ENCODE assay signal across 19 cellular contexts in genomic region chr5:36125868-36126267, GRCh38. TPM values are rescaled to one million over a fixed set of nuclear protein-coding genes. Genes with fewer than 3 reads are reported as not detected.
"Had no signal": no experiment of that assay in that cellular context is flagged by ENCODE, and none has a peak within 500 bp of the region (broad histone marks: within the 10 kb centered on the region; RNA-seq: fewer than 3 reads in every experiment).

No MANE protein-coding gene starts in this region.

- H3K9ac ChIP-seq: neural progenitor cell, SK-N-SH had no signal

- H3K4me3 ChIP-seq: dorsolateral prefrontal cortex, hepatocyte, neural progenitor cell, testis had no signal

- DNase-seq: activated CD4-positive, alpha-beta memory T cell treated with anti-CD3 and anti-CD28 coated beads, Interleukin-2, amount 10 ng/mL, durations not matched to agents 7 days and 5 days; activated CD4-positive, alpha-beta T cell treated with anti-CD3 and anti-CD28 coated beads for 1 hour; activated effector memory CD4-positive, alpha-beta T cell treated with Interleukin-2 at 50 U/mL for 16 hours; activated naive CD4-positive, alpha-beta T cell treated with anti-CD3 and anti-CD28 coated beads, Interleukin-2, amount 50 U/mL, for 16 hours; activated T-cell treated with anti-CD3 and anti-CD28 coated beads, Interleukin-2, amount 50 U/mL, for 4 hours; dorsolateral prefrontal cortex; foreskin fibroblast; mammary epithelial cell; SHP77; SK-N-SH; T-helper 1 cell; T-helper 9 cell; testis had no signal

- H3K4me1 ChIP-seq: neural progenitor cell, testis had no signal

- H3K4me2 ChIP-seq: hepatocyte, neural progenitor cell, SK-N-SH had no signal

- H2AFZ ChIP-seq: hepatocyte, neural progenitor cell had no signal

- H3K9me3 ChIP-seq: SK-N-SH, testis had no signal

- H3K79me2 ChIP-seq: hepatocyte had no signal

- ATAC-seq: left lobe of liver had no signal

- FAIRE-seq: bronchial epithelial cell, keratinocyte had no signal

- H3K27ac ChIP-seq: dorsolateral prefrontal cortex, hepatocyte, neural progenitor cell, testis had no signal

- H3K27me3 ChIP-seq: dorsolateral prefrontal cortex, hepatocyte, neural progenitor cell, testis had no signal

RNA-seq across cellular contexts. Expression of gene UGT3A2, which starts 59.2 kb away (rescaled TPM):
- total RNA-seq: activated T-cell treated with anti-CD3 and anti-CD28 coated beads, Interleukin-2, amount 50 U/mL, for 4 hours; bronchial epithelial cell; mammary epithelial cell; myocyte had no signal
- polyA plus RNA-seq: mammary epithelial cell had no signal
